In genomic region chr7:134134004-134134403, GRCh38 we compare ENCODE assay signal across 3 cellular contexts.
TF ChIP-seq lines count a peak whose summit lies in the region.

No MANE protein-coding gene starts in this region.

TF ChIP-seq in GM23338, 12 proteins besides CTCF, POLR2A, EP300 and RAD21 (continues in another document):
- TF ChIP-seq CREB1 (CRISPR knock-in tag; IDR thresholded peaks at IDR 0.05; ENCODE audit: low read depth): no peak
- no peak for TF ChIP-seq JUNB (IDR thresholded peaks at IDR 0.05; ENCODE audit: unreplicated experiment)
- no peak for TF ChIP-seq ZNF114 (CRISPR knock-in tag; IDR thresholded peaks at IDR 0.05)
- TF ChIP-seq ZNF331 (CRISPR knock-in tag; IDR thresholded peaks at IDR 0.05; ENCODE audit: low read depth): no peak
- TF ChIP-seq REST (IDR thresholded peaks at IDR 0.05; ENCODE audit: unreplicated experiment): no peak
- no peak for TF ChIP-seq STAT1 (IDR thresholded peaks at IDR 0.05; ENCODE audit: unreplicated experiment)
- no peak for TF ChIP-seq EZH2phosphoT487 (IDR thresholded peaks at IDR 0.05; ENCODE audit: unreplicated experiment)

TF ChIP-seq in HEK293, 187 proteins besides CTCF, POLR2A, EP300 and RAD21:
- peak; percentile 71 for TF ChIP-seq SCRT2 (tag by site-specific recombination; IDR thresholded peaks at IDR 0.05)
- TF ChIP-seq ZNF514 (tag by site-specific recombination; IDR thresholded peaks at IDR 0.05): no peak
- TF ChIP-seq ZNF585B (tag by site-specific recombination; IDR thresholded peaks at IDR 0.05): no peak
- no peak for TF ChIP-seq ZNF155 (tag by site-specific recombination; IDR thresholded peaks at IDR 0.05)
- no peak for TF ChIP-seq ZNF132 (tag by site-specific recombination; IDR thresholded peaks at IDR 0.05; ENCODE audit: borderline replicate concordance)
- no peak for TF ChIP-seq BCL11A (tag by site-specific recombination; IDR thresholded peaks at IDR 0.05; ENCODE audit: low read depth)
- peak; percentile 58; the same call in 1 of the 2 replicates for TF ChIP-seq SCRT1 (tag by site-specific recombination; IDR thresholded peaks at IDR 0.05; ENCODE audit: borderline replicate concordance)

TF ChIP-seq in K562, 482 proteins besides CTCF, POLR2A, EP300 and RAD21:
- no peak for TF ChIP-seq SRSF3 (IDR thresholded peaks at IDR 0.05; ENCODE audit: insufficient read depth, low read length)
- TF ChIP-seq TAL1 (IDR thresholded peaks at IDR 0.05): 0 out of 2 replicates have a peak, but pooled peaks have one; percentile 5
- TF ChIP-seq RBM25 (IDR thresholded peaks at IDR 0.05; ENCODE audit: low read depth, low read length, severe bottlenecking): no peak
- TF ChIP-seq CBFA2T3 (IDR thresholded peaks at IDR 0.05): 0 out of 2 replicates have a peak, but pooled peaks have one; percentile 26
